In genomic region chr19:10120538-10121198, GRCh38 we compare ENCODE assay signal across 11 cellular contexts. TPM values are rescaled to one million over a fixed set of nuclear protein-coding genes. Genes with fewer than 3 reads are reported as not detected.
DNase-seq lines count a peak whose midpoint lies in the region; ATAC-seq, FAIRE-seq and TF ChIP-seq lines count a peak whose summit lies in the region.
"Had no signal": no experiment of that assay in that cellular context is flagged by ENCODE, and none has a peak within 500 bp of the region (broad histone marks: within the 10 kb centered on the region; RNA-seq: fewer than 3 reads in every experiment).

No MANE protein-coding gene starts in this region.

- H3K4me1 ChIP-seq in HepG2 (ENCODE audit: insufficient read depth, low read length) = peaks cover 8% of the 10 kb centered on the region; the same call in 1 of the 2 replicates
- H3K4me1 ChIP-seq in right lobe of liver = peaks cover 0 to 5% (median 0%) of the 10 kb centered on the region in 4 donors
- H3K4me1 ChIP-seq in vagina = peaks cover 35% of the 10 kb centered on the region
- H3K4me1 ChIP-seq: HAP-1 had no signal

- FAIRE-seq in HepG2 (lab: Jason Lieb, UNC) = no peak
- FAIRE-seq: TTC549 had no signal

- intact Hi-C loops in HepG2 (cut with micrococcal nuclease; ENCODE audit: unreplicated experiment) (no loop called here), right lobe of liver (cut with DNase I) (no loop called here), vagina (cut with DNase I) (no loop called here)

- H3K4me3 ChIP-seq in HepG2 (replicated peaks in 1 of 3; ENCODE audit: insufficient read depth in 1 of 3, low read depth in 2 of 3, low read length in 3 of 3) (no peak overlapping the region), right lobe of liver (no peak overlapping the region), astrocyte of the spinal cord (ENCODE audit: low read depth, low read length) (no peak overlapping the region), vagina (no peak overlapping the region)

- BruUV-seq in HepG2 (replicated peaks; lab: Mats Ljungman, UMichigan) = no TSS peak

- TF ChIP-seq EP300 in HepG2 (IDR thresholded peaks at IDR 0.05; ENCODE audit: low read depth in 2 of 2, low read length in 2 of 2) (no peak), HepG2 (CRISPR knock-in tag; IDR thresholded peaks at IDR 0.05; ENCODE audit: borderline replicate concordance) (no peak)

- H3K9ac ChIP-seq in HepG2 (ENCODE audit: insufficient read depth, low read depth, low read length) = no peak overlapping the region

- CTCF ChIA-PET in HepG2 (lab: Yijun Ruan, JAX; ENCODE audit: low intra/inter-chr PET ratio, low total read pairs) (no interaction called here), GM10248 (lab: Yijun Ruan, JAX) (interaction anchor here (0.7 to 11.7 kb wide), 8 partner anchors 10 to 130 kb away, joined by 3 to 163 read pairs (median 5); partner anchors contain the start of genes ANGPTL6 and PPAN)

- no peak for TF ChIP-seq POLR2A in HepG2 (IDR thresholded peaks at IDR 0.05; ENCODE audit: insufficient read depth in 1 of 2, low read depth in 2 of 2, low read length in 2 of 2)
- no peak for TF ChIP-seq POLR2A in right lobe of liver (IDR thresholded peaks at IDR 0.05)
- TF ChIP-seq POLR2A in vagina (IDR thresholded peaks at IDR 0.05) = no peak

- H3K36me3 ChIP-seq in HepG2 (replicated peaks in 1 of 2; ENCODE audit: control insufficient read depth in 1 of 2, insufficient read depth in 2 of 2, low read length in 2 of 2) (peaks cover 16 to 21% of the 10 kb centered on the region in 2 experiments), right lobe of liver (peaks cover 0 to 29% (median 7%) of the 10 kb centered on the region in 4 donors), vagina (peaks cover 0 to 22% of the 10 kb centered on the region in 2 donors)

- H3K27ac ChIP-seq in HepG2 (ENCODE audit: extremely low read length, insufficient read depth, low read length) (no peak overlapping the region), right lobe of liver (no peak overlapping the region), vagina (peak overlapping the region; percentile 75)

- TF ChIP-seq CTCF in HepG2 (CRISPR knock-in tag; IDR thresholded peaks at IDR 0.05) (no peak), right lobe of liver (IDR thresholded peaks at IDR 0.05) (no peak), astrocyte of the spinal cord (IDR thresholded peaks at IDR 0.05; ENCODE audit: low read depth, low read length) (no peak), vagina (IDR thresholded peaks at IDR 0.05) (no peak), GM10248 (IDR thresholded peaks at IDR 0.05; ENCODE audit: control extremely low read depth, extremely low read depth, low read depth, missing control alignments) (no peak)

- H3K27me3 ChIP-seq in HepG2 (ENCODE audit: control insufficient read depth in 1 of 2, insufficient read depth in 2 of 2, low read length in 2 of 2) = no peaks in the 10 kb centered on the region; a peak in 1 of 5 replicates
- H3K27me3 ChIP-seq in right lobe of liver = no peaks in the 10 kb centered on the region
- no peaks in the 10 kb centered on the region for H3K27me3 ChIP-seq in vagina
- H3K27me3 ChIP-seq: neutrophil had no signal

- 88% methylated on average over 9 of the region's 9 CpGs for WGBS in HepG2 (ENCODE audit: low lambda C conversion rate)
- WGBS in right lobe of liver (ENCODE audit: insufficient coverage, low coverage, low lambda C conversion rate, missing lambda C conversion rate) = 83% methylated on average over 9 of the region's 9 CpGs

- no peak overlapping the region for H3K4me2 ChIP-seq in HepG2 (ENCODE audit: low read depth, low read length)

- DNase-seq in HepG2 (ENCODE audit: low spot score) (no peak), right lobe of liver (no peak), astrocyte of the spinal cord (ENCODE audit: low read depth, low spot score) (peak; percentile 80), iris pigment epithelial cell (ENCODE audit: low read depth) (peak; percentile 89), vagina (ENCODE audit: extremely low spot score in 2 of 2) (no peak), pons (ENCODE audit: low spot score) (no peak), NCI-H524 treated with DMSO at 0.1 percent for 48 hours (lab: John Stamatoyannopoulos, UW) (no peak), GM10248 (ENCODE audit: extremely low spot score) (no peak)

- no peaks in the 10 kb centered on the region for H3K9me3 ChIP-seq in HepG2 (ENCODE audit: low read length)
- H3K9me3 ChIP-seq in right lobe of liver = no peaks in the 10 kb centered on the region
- no peaks in the 10 kb centered on the region for H3K9me3 ChIP-seq in vagina
- H3K9me3 ChIP-seq: HAP-1, neutrophil had no signal

- peaks cover 14% of the 10 kb centered on the region for H3K79me2 ChIP-seq in HepG2 (ENCODE audit: insufficient read depth, low read length)

- in situ Hi-C loops in HepG2 (cut with HindIII; ENCODE audit: extremely low pct_ligation_motif_present, low pct_unique_long_range_greater_than_20kb) = no loop called here
- in situ Hi-C loops in astrocyte of the spinal cord (cut with HindIII; ENCODE audit: low sequenced_read_pairs) = no loop called here

- POLR2A ChIA-PET in HepG2 (lab: Yijun Ruan, JAX) (interaction anchor here (1.5 to 1.7 kb wide), 2 partner anchors 9 to 15 kb away, joined by 3 to 4 read pairs; partner anchors contain the start of genes P2RY11 and PPAN), GM10248 (lab: Yijun Ruan, JAX) (no interaction called here)

- no peaks in the 10 kb centered on the region for H4K20me1 ChIP-seq in HepG2 (ENCODE audit: insufficient read depth, low read length)

- TF ChIP-seq RAD21 in HepG2 (CRISPR knock-in tag; IDR thresholded peaks at IDR 0.05) = no peak

- ATAC-seq in HepG2 (no peak), right lobe of liver (no peak)

- peak overlapping the region; percentile 27 for H2AFZ ChIP-seq in HepG2 (ENCODE audit: low read length)

RNA-seq across cellular contexts. Expression of gene EIF3G, which starts 1.0 kb away (rescaled TPM):
- total RNA-seq in HepG2 (2016; rRNA removed; fragmentation: Illumina TruSeq; extraction: Trizol) (173 and 206 TPM in 2 replicates), right lobe of liver (100 to 1,000 TPM in 2 of 6 experiments, 10 to 100 TPM in 4; 68.5 to 142 (median 81.4) TPM), vagina (249 TPM)
- total RNA-seq in HepG2 (2016; cell fraction: cytosol; rRNA removed; fragmentation: Illumina TruSeq; extraction: Trizol; ENCODE audit: low read depth) = 168 and 195 TPM in 2 replicates
- total RNA-seq in HepG2 (2016; cell fraction: insoluble cytoplasmic fraction; rRNA removed; fragmentation: Illumina TruSeq; extraction: Trizol) = 150 and 220 TPM in 2 replicates
- 162 and 175 TPM in 2 replicates for total RNA-seq in HepG2 (2016; cell fraction: membrane; rRNA removed; fragmentation: Illumina TruSeq; extraction: Trizol)
- total RNA-seq in HepG2 (2016; cell fraction: nucleus; rRNA removed; fragmentation: Illumina TruSeq; extraction: Trizol) = 111 and 116 TPM in 2 replicates
- 135 and 141 TPM in 2 replicates for polyA plus RNA-seq in HepG2 (2011; rRNA removed)
- polyA plus RNA-seq in HepG2 (2011; cell fraction: cytosol; rRNA removed) = 116 and 159 TPM in 2 replicates
- polyA plus RNA-seq in HepG2 (2011; cell fraction: nucleus; rRNA removed) = 984 and 1,211 TPM in 2 replicates
- polyA plus RNA-seq in HepG2 (2012) = 126 and 143 TPM in 2 replicates
- polyA plus RNA-seq in HepG2 (2016; cell fraction: cytosol; fragmentation: Illumina TruSeq; extraction: Trizol; ENCODE audit: low read depth) = 131 and 139 TPM in 2 replicates
- polyA plus RNA-seq in HepG2 (2016; cell fraction: insoluble cytoplasmic fraction; fragmentation: Illumina TruSeq; extraction: Trizol; ENCODE audit: low read depth) = 150 and 174 TPM in 2 replicates
- 143 and 147 TPM in 2 replicates for polyA plus RNA-seq in HepG2 (2016; cell fraction: membrane; fragmentation: Illumina TruSeq; extraction: Trizol; ENCODE audit: low read depth)
- polyA plus RNA-seq in HepG2 (2016; cell fraction: nucleus; fragmentation: Illumina TruSeq; extraction: Trizol; ENCODE audit: insufficient read depth, low read depth) = 284 and 296 TPM in 2 replicates
- 86.0 and 105 TPM in 2 replicates for polyA minus RNA-seq in HepG2 (2011; rRNA and poly(A)+ RNA removed; ENCODE audit: low replicate concordance)
- polyA minus RNA-seq in HepG2 (2011; cell fraction: cytosol; rRNA and poly(A)+ RNA removed) = 35.8 and 39.9 TPM in 2 replicates
- 64.5 and 67.1 TPM in 2 replicates for polyA minus RNA-seq in HepG2 (2011; cell fraction: nucleus; rRNA and poly(A)+ RNA removed)

RNA-seq across cellular contexts. Expression of gene P2RY11, which starts 9.2 kb away (rescaled TPM):
- 1.5 and 4.0 TPM in 2 replicates for total RNA-seq in HepG2 (2016; rRNA removed; fragmentation: Illumina TruSeq; extraction: Trizol)
- total RNA-seq in HepG2 (2016; cell fraction: cytosol; rRNA removed; fragmentation: Illumina TruSeq; extraction: Trizol; ENCODE audit: low read depth) = 0.44 and 0.51 TPM in 2 replicates
- total RNA-seq in HepG2 (2016; cell fraction: insoluble cytoplasmic fraction; rRNA removed; fragmentation: Illumina TruSeq; extraction: Trizol) = 1.2 and 3.7 TPM in 2 replicates
- 1.00 and 1.3 TPM in 2 replicates for total RNA-seq in HepG2 (2016; cell fraction: membrane; rRNA removed; fragmentation: Illumina TruSeq; extraction: Trizol)
- 3.5 and 5.0 TPM in 2 replicates for total RNA-seq in HepG2 (2016; cell fraction: nucleus; rRNA removed; fragmentation: Illumina TruSeq; extraction: Trizol)
- 7.8 and 13.2 TPM in 2 replicates for polyA plus RNA-seq in HepG2 (2011; rRNA removed)
- polyA plus RNA-seq in HepG2 (2011; cell fraction: cytosol; rRNA removed) = 3.7 and 6.4 TPM in 2 replicates
- 54.8 and 89.7 TPM in 2 replicates for polyA plus RNA-seq in HepG2 (2011; cell fraction: nucleus; rRNA removed)
- 9.0 and 12.8 TPM in 2 replicates for polyA plus RNA-seq in HepG2 (2012)
- polyA plus RNA-seq in HepG2 (2016; cell fraction: cytosol; fragmentation: Illumina TruSeq; extraction: Trizol; ENCODE audit: low read depth) = 0.51 and 0.64 TPM in 2 replicates
- 2.7 and 3.1 TPM in 2 replicates for polyA plus RNA-seq in HepG2 (2016; cell fraction: insoluble cytoplasmic fraction; fragmentation: Illumina TruSeq; extraction: Trizol; ENCODE audit: low read depth)
- 0.66 and 0.74 TPM in 2 replicates for polyA plus RNA-seq in HepG2 (2016; cell fraction: membrane; fragmentation: Illumina TruSeq; extraction: Trizol; ENCODE audit: low read depth)
- 26.8 and 36.2 TPM in 2 replicates for polyA plus RNA-seq in HepG2 (2016; cell fraction: nucleus; fragmentation: Illumina TruSeq; extraction: Trizol; ENCODE audit: insufficient read depth, low read depth)
- 18.1 and 21.5 TPM in 2 replicates for polyA minus RNA-seq in HepG2 (2011; rRNA and poly(A)+ RNA removed; ENCODE audit: low replicate concordance)
- polyA minus RNA-seq in HepG2 (2011; cell fraction: cytosol; rRNA and poly(A)+ RNA removed) = 5.4 and 5.5 TPM in 2 replicates
- 8.0 and 12.6 TPM in 2 replicates for polyA minus RNA-seq in HepG2 (2011; cell fraction: nucleus; rRNA and poly(A)+ RNA removed)
- 1 to 10 TPM; 2.9 to 6.8 (median 5.0) TPM for total RNA-seq in right lobe of liver
- 9.1 TPM for total RNA-seq in vagina

RNA-seq across cellular contexts. Expression of gene PPAN, which starts 14.5 kb away (rescaled TPM):
- total RNA-seq in HepG2 (2016; rRNA removed; fragmentation: Illumina TruSeq; extraction: Trizol) (23.9 and 36.2 TPM in 2 replicates), right lobe of liver (10 to 100 TPM; 11.2 to 19.9 (median 18.4) TPM), vagina (55.2 TPM)
- 17.2 and 20.8 TPM in 2 replicates for total RNA-seq in HepG2 (2016; cell fraction: cytosol; rRNA removed; fragmentation: Illumina TruSeq; extraction: Trizol; ENCODE audit: low read depth)
- total RNA-seq in HepG2 (2016; cell fraction: insoluble cytoplasmic fraction; rRNA removed; fragmentation: Illumina TruSeq; extraction: Trizol) = 22.0 and 41.0 TPM in 2 replicates
- total RNA-seq in HepG2 (2016; cell fraction: membrane; rRNA removed; fragmentation: Illumina TruSeq; extraction: Trizol) = 19.3 and 20.0 TPM in 2 replicates
- 29.5 and 36.7 TPM in 2 replicates for total RNA-seq in HepG2 (2016; cell fraction: nucleus; rRNA removed; fragmentation: Illumina TruSeq; extraction: Trizol)
- polyA plus RNA-seq in HepG2 (2011; rRNA removed) = 41.9 and 53.5 TPM in 2 replicates
- polyA plus RNA-seq in HepG2 (2011; cell fraction: cytosol; rRNA removed) = 25.0 and 35.7 TPM in 2 replicates
- polyA plus RNA-seq in HepG2 (2011; cell fraction: nucleus; rRNA removed) = 105 and 138 TPM in 2 replicates
- polyA plus RNA-seq in HepG2 (2012) = 23.5 and 24.7 TPM in 2 replicates
- 7.2 and 9.4 TPM in 2 replicates for polyA plus RNA-seq in HepG2 (2016; cell fraction: cytosol; fragmentation: Illumina TruSeq; extraction: Trizol; ENCODE audit: low read depth)
- polyA plus RNA-seq in HepG2 (2016; cell fraction: insoluble cytoplasmic fraction; fragmentation: Illumina TruSeq; extraction: Trizol; ENCODE audit: low read depth) = 27.4 and 29.3 TPM in 2 replicates
- polyA plus RNA-seq in HepG2 (2016; cell fraction: membrane; fragmentation: Illumina TruSeq; extraction: Trizol; ENCODE audit: low read depth) = 9.2 and 10.0 TPM in 2 replicates
- polyA plus RNA-seq in HepG2 (2016; cell fraction: nucleus; fragmentation: Illumina TruSeq; extraction: Trizol; ENCODE audit: insufficient read depth, low read depth) = 78.4 and 87.0 TPM in 2 replicates
- polyA minus RNA-seq in HepG2 (2011; rRNA and poly(A)+ RNA removed; ENCODE audit: low replicate concordance) = 133 and 258 TPM in 2 replicates
- polyA minus RNA-seq in HepG2 (2011; cell fraction: cytosol; rRNA and poly(A)+ RNA removed) = 18.6 and 19.3 TPM in 2 replicates
- polyA minus RNA-seq in HepG2 (2011; cell fraction: nucleus; rRNA and poly(A)+ RNA removed) = 54.0 and 63.7 TPM in 2 replicates

RNA-seq across cellular contexts. Expression of gene ANGPTL6, which starts 18.2 kb away (rescaled TPM):
- total RNA-seq in HepG2 (2016; rRNA removed; fragmentation: Illumina TruSeq; extraction: Trizol) (0.15 TPM in 1 of 2 replicates, not detected in the other), right lobe of liver (10 to 100 TPM; 12.6 to 18.6 (median 15.0) TPM), vagina (not detected)
- not detected in 2 replicates for total RNA-seq in HepG2 (2016; cell fraction: cytosol; rRNA removed; fragmentation: Illumina TruSeq; extraction: Trizol; ENCODE audit: low read depth)
- total RNA-seq in HepG2 (2016; cell fraction: insoluble cytoplasmic fraction; rRNA removed; fragmentation: Illumina TruSeq; extraction: Trizol) = 0.24 TPM in 1 of 2 replicates, not detected in the other
- 0.14 TPM in 1 of 2 replicates, not detected in the other for total RNA-seq in HepG2 (2016; cell fraction: membrane; rRNA removed; fragmentation: Illumina TruSeq; extraction: Trizol)
- total RNA-seq in HepG2 (2016; cell fraction: nucleus; rRNA removed; fragmentation: Illumina TruSeq; extraction: Trizol) = 0.31 TPM in 1 of 2 replicates, not detected in the other
- 1.4 and 2.2 TPM in 2 replicates for polyA plus RNA-seq in HepG2 (2011; rRNA removed)
- polyA plus RNA-seq in HepG2 (2011; cell fraction: cytosol; rRNA removed) = 1.8 and 2.1 TPM in 2 replicates
- polyA plus RNA-seq in HepG2 (2011; cell fraction: nucleus; rRNA removed) = 4.3 and 5.8 TPM in 2 replicates
- polyA plus RNA-seq in HepG2 (2012) = 0.85 and 1.0 TPM in 2 replicates
- polyA plus RNA-seq in HepG2 (2016; cell fraction: cytosol; fragmentation: Illumina TruSeq; extraction: Trizol; ENCODE audit: low read depth) = 0.18 and 0.20 TPM in 2 replicates
- 0.16 TPM in 1 of 2 replicates, not detected in the other for polyA plus RNA-seq in HepG2 (2016; cell fraction: insoluble cytoplasmic fraction; fragmentation: Illumina TruSeq; extraction: Trizol; ENCODE audit: low read depth)
- 0.09 TPM in 1 of 2 replicates, not detected in the other for polyA plus RNA-seq in HepG2 (2016; cell fraction: membrane; fragmentation: Illumina TruSeq; extraction: Trizol; ENCODE audit: low read depth)
- polyA plus RNA-seq in HepG2 (2016; cell fraction: nucleus; fragmentation: Illumina TruSeq; extraction: Trizol; ENCODE audit: insufficient read depth, low read depth) = 0.70 TPM in 1 of 2 replicates, not detected in the other
- 0.30 and 0.96 TPM in 2 replicates for polyA minus RNA-seq in HepG2 (2011; rRNA and poly(A)+ RNA removed; ENCODE audit: low replicate concordance)
- 0.53 and 0.89 TPM in 2 replicates for polyA minus RNA-seq in HepG2 (2011; cell fraction: cytosol; rRNA and poly(A)+ RNA removed)
- polyA minus RNA-seq in HepG2 (2011; cell fraction: nucleus; rRNA and poly(A)+ RNA removed) = 0.25 and 0.52 TPM in 2 replicates

RNA-seq across cellular contexts. Expression of gene SHFL, which starts 34.6 kb away (rescaled TPM):
- total RNA-seq in HepG2 (2016; rRNA removed; fragmentation: Illumina TruSeq; extraction: Trizol) (8.9 and 12.3 TPM in 2 replicates), right lobe of liver (100 to 1,000 TPM in 1 of 6 experiments, 10 to 100 TPM in 5; 68.5 to 119 (median 88.9) TPM), vagina (46.9 TPM)
- 7.9 and 8.8 TPM in 2 replicates for total RNA-seq in HepG2 (2016; cell fraction: cytosol; rRNA removed; fragmentation: Illumina TruSeq; extraction: Trizol; ENCODE audit: low read depth)
- 9.0 and 12.8 TPM in 2 replicates for total RNA-seq in HepG2 (2016; cell fraction: insoluble cytoplasmic fraction; rRNA removed; fragmentation: Illumina TruSeq; extraction: Trizol)
- total RNA-seq in HepG2 (2016; cell fraction: membrane; rRNA removed; fragmentation: Illumina TruSeq; extraction: Trizol) = 14.0 and 14.3 TPM in 2 replicates
- 8.6 and 11.4 TPM in 2 replicates for total RNA-seq in HepG2 (2016; cell fraction: nucleus; rRNA removed; fragmentation: Illumina TruSeq; extraction: Trizol)
- polyA plus RNA-seq in HepG2 (2011; rRNA removed) = 36.4 and 47.5 TPM in 2 replicates
- 25.4 and 30.5 TPM in 2 replicates for polyA plus RNA-seq in HepG2 (2011; cell fraction: cytosol; rRNA removed)
- 157 and 161 TPM in 2 replicates for polyA plus RNA-seq in HepG2 (2011; cell fraction: nucleus; rRNA removed)
- 11.5 and 18.6 TPM in 2 replicates for polyA plus RNA-seq in HepG2 (2012)
- 9.0 and 10.1 TPM in 2 replicates for polyA plus RNA-seq in HepG2 (2016; cell fraction: cytosol; fragmentation: Illumina TruSeq; extraction: Trizol; ENCODE audit: low read depth)
- polyA plus RNA-seq in HepG2 (2016; cell fraction: insoluble cytoplasmic fraction; fragmentation: Illumina TruSeq; extraction: Trizol; ENCODE audit: low read depth) = 12.6 and 14.6 TPM in 2 replicates
- polyA plus RNA-seq in HepG2 (2016; cell fraction: membrane; fragmentation: Illumina TruSeq; extraction: Trizol; ENCODE audit: low read depth) = 13.7 and 14.9 TPM in 2 replicates
- polyA plus RNA-seq in HepG2 (2016; cell fraction: nucleus; fragmentation: Illumina TruSeq; extraction: Trizol; ENCODE audit: insufficient read depth, low read depth) = 35.0 and 36.4 TPM in 2 replicates
- polyA minus RNA-seq in HepG2 (2011; rRNA and poly(A)+ RNA removed; ENCODE audit: low replicate concordance) = 19.0 and 19.3 TPM in 2 replicates
- 13.9 and 15.2 TPM in 2 replicates for polyA minus RNA-seq in HepG2 (2011; cell fraction: cytosol; rRNA and poly(A)+ RNA removed)
- 18.2 and 21.1 TPM in 2 replicates for polyA minus RNA-seq in HepG2 (2011; cell fraction: nucleus; rRNA and poly(A)+ RNA removed)

Comparison
In these comparisons a context has a peak if more than half of its experiments do, and no peak if none do; other contexts are left out.
1. DNase-seq: peak in astrocyte of the spinal cord (single experiment) and iris pigment epithelial cell (single experiment); none in HepG2 (single experiment), right lobe of liver (0 of 3), vagina (0 of 2), pons (single experiment), NCI-H524 treated with DMSO at 0.1 percent for 48 hours (single experiment) and GM10248 (single experiment).